ENCODE assay signal across 14 cellular contexts in the genomic region with DNA sequence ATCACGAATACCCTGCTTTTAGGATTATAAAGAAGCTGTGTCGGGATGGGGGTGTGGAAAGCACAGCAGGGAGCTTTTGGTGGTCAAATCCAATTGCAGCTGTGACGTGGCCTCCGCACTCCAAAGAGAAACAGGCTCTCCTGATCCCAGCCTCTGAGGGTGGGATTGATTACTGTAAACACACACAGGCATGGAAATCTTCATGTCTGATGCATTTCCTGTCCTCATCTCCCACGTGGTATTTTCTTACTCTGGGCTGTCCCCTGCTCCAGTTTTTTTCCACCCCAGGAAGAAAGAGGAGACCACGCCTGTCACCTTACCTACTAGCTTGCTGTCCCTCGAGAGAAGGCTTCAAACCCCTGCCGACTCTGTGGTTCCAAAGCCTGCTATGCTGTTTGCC. TPM values are rescaled to one million over a fixed set of nuclear protein-coding genes. Genes with fewer than 3 reads are reported as not detected.
DNase-seq lines count a peak whose midpoint lies in the region; ATAC-seq, FAIRE-seq and TF ChIP-seq lines count a peak whose summit lies in the region.
"Had no signal": no experiment of that assay in that cellular context is flagged by ENCODE, and none has a peak within 500 bp of the region (broad histone marks: within the 10 kb centered on the region; RNA-seq: fewer than 3 reads in every experiment).

No MANE protein-coding gene starts in this region.

- H3K9me3 ChIP-seq in right lobe of liver (no peaks in the 10 kb centered on the region), HepG2 (ENCODE audit: low read length) (no peaks in the 10 kb centered on the region), upper lobe of right lung (no peaks in the 10 kb centered on the region)
- H3K9me3 ChIP-seq: BE2C had no signal

- H3K36me3 Mint-ChIP-seq in natural killer cell, result no peaks in the 10 kb centered on the region
- H3K36me3 Mint-ChIP-seq: stimulated activated naive B cell treated with anti-CD40 and anti-IgM and Interleukin-4, amounts not matched to agents 10 μg/mL and 1 μg/mL and 100 μg/mL, for 72 hours had no signal

- H3K27me3 Mint-ChIP-seq in natural killer cell (ENCODE audit: low read depth in 2 of 2), result peaks cover 2 to 8% of the 10 kb centered on the region in 2 donors

- no peak overlapping the region for H3K4me3 ChIP-seq in right lobe of liver
- no peak overlapping the region for H3K4me3 ChIP-seq in HepG2 (replicated peaks in 1 of 3; ENCODE audit: insufficient read depth in 1 of 3, low read depth in 2 of 3, low read length in 3 of 3)
- H3K4me3 ChIP-seq in astrocyte of the spinal cord (ENCODE audit: low read depth, low read length), result no peak overlapping the region
- H3K4me3 ChIP-seq in upper lobe of right lung, result no peak overlapping the region

- no peaks in the 10 kb centered on the region for H3K79me2 ChIP-seq in HepG2 (ENCODE audit: insufficient read depth, low read length)

- H3K27me3 ChIP-seq in right lobe of liver (no peaks in the 10 kb centered on the region), HepG2 (ENCODE audit: control insufficient read depth in 1 of 2, insufficient read depth in 2 of 2, low read length in 2 of 2) (no peaks in the 10 kb centered on the region; a peak in 1 of 5 replicates), upper lobe of right lung (no peaks in the 10 kb centered on the region)
- H3K27me3 ChIP-seq: BE2C had no signal

- FAIRE-seq in HepG2 (lab: Jason Lieb, UNC), result no peak
- FAIRE-seq: TTC549 had no signal

- TF ChIP-seq RAD21 in HepG2 (CRISPR knock-in tag; IDR thresholded peaks at IDR 0.05), result no peak

- H3K4me3 Mint-ChIP-seq in natural killer cell, result no peak overlapping the region
- H3K4me3 Mint-ChIP-seq: stimulated activated naive B cell treated with anti-CD40 and anti-IgM and Interleukin-4, amounts not matched to agents 10 μg/mL and 1 μg/mL and 100 μg/mL, for 72 hours had no signal

- peaks cover 0 to 18% (median 7%) of the 10 kb centered on the region in 4 donors for H3K4me1 ChIP-seq in right lobe of liver
- no peaks in the 10 kb centered on the region for H3K4me1 ChIP-seq in HepG2 (ENCODE audit: insufficient read depth, low read length)
- H3K4me1 ChIP-seq in upper lobe of right lung, result no peaks in the 10 kb centered on the region
- H3K4me1 ChIP-seq: BE2C had no signal

- POLR2A ChIA-PET in HepG2 (lab: Yijun Ruan, JAX), result no interaction called here

- WGBS in right lobe of liver (ENCODE audit: insufficient coverage, low coverage, low lambda C conversion rate, missing lambda C conversion rate), result 77% methylated on average over 6 of the region's 8 CpGs
- WGBS in HepG2 (ENCODE audit: low lambda C conversion rate), result 32% methylated on average over 8 of the region's 8 CpGs

- H3K9ac ChIP-seq in HepG2 (ENCODE audit: insufficient read depth, low read depth, low read length), result no peak overlapping the region

- no peak overlapping the region for H3K27ac Mint-ChIP-seq in natural killer cell
- H3K27ac Mint-ChIP-seq: stimulated activated naive B cell treated with anti-CD40 and anti-IgM and Interleukin-4, amounts not matched to agents 10 μg/mL and 1 μg/mL and 100 μg/mL, for 72 hours had no signal

- CTCF ChIA-PET in HepG2 (lab: Yijun Ruan, JAX; ENCODE audit: low intra/inter-chr PET ratio, low total read pairs), result no interaction called here

- TF ChIP-seq CTCF in right lobe of liver (IDR thresholded peaks at IDR 0.05) (no peak), HepG2 (CRISPR knock-in tag; IDR thresholded peaks at IDR 0.05) (no peak), astrocyte of the spinal cord (IDR thresholded peaks at IDR 0.05; ENCODE audit: low read depth, low read length) (no peak), upper lobe of right lung (IDR thresholded peaks at IDR 0.05) (no peak), natural killer cell (IDR thresholded peaks at IDR 0.05) (no peak)

- H4K20me1 ChIP-seq in HepG2 (ENCODE audit: insufficient read depth, low read length), result no peaks in the 10 kb centered on the region

- ATAC-seq in right lobe of liver, result peak; percentile 15 to 50 (median 24)
- ATAC-seq in HepG2, result no peak
- ATAC-seq in upper lobe of right lung, result peak; percentile 33
- no peak for ATAC-seq in natural killer cell
- ATAC-seq: stimulated activated naive B cell treated with anti-CD40 and anti-IgM and Interleukin-4, amounts not matched to agents 10 μg/mL and 1 μg/mL and 100 μg/mL, for 72 hours had no signal

- no peak overlapping the region for H3K4me2 ChIP-seq in HepG2 (ENCODE audit: low read depth, low read length)

- TF ChIP-seq POLR2A in right lobe of liver (IDR thresholded peaks at IDR 0.05), result no peak
- TF ChIP-seq POLR2A in HepG2 (IDR thresholded peaks at IDR 0.05; ENCODE audit: insufficient read depth in 1 of 2, low read depth in 2 of 2, low read length in 2 of 2), result no peak

- no peaks in the 10 kb centered on the region for H3K4me1 Mint-ChIP-seq in natural killer cell
- H3K4me1 Mint-ChIP-seq: stimulated activated naive B cell treated with anti-CD40 and anti-IgM and Interleukin-4, amounts not matched to agents 10 μg/mL and 1 μg/mL and 100 μg/mL, for 72 hours had no signal

- intact Hi-C loops in right lobe of liver (cut with DNase I) (no loop called here), HepG2 (cut with micrococcal nuclease; ENCODE audit: unreplicated experiment) (no loop called here), upper lobe of right lung (cut with DNase I) (no loop called here), natural killer cell (cut with micrococcal nuclease) (no loop called here)

- in situ Hi-C loops in HepG2 (cut with HindIII; ENCODE audit: extremely low pct_ligation_motif_present, low pct_unique_long_range_greater_than_20kb), result no loop called here
- in situ Hi-C loops in astrocyte of the spinal cord (cut with HindIII; ENCODE audit: low sequenced_read_pairs), result no loop called here

- H3K9me3 Mint-ChIP-seq in natural killer cell, result no peaks in the 10 kb centered on the region
- H3K9me3 Mint-ChIP-seq: stimulated activated naive B cell treated with anti-CD40 and anti-IgM and Interleukin-4, amounts not matched to agents 10 μg/mL and 1 μg/mL and 100 μg/mL, for 72 hours had no signal

- H3K36me3 ChIP-seq in right lobe of liver, result peaks cover 0 to 2% (median 0%) of the 10 kb centered on the region in 4 donors
- no peaks in the 10 kb centered on the region for H3K36me3 ChIP-seq in HepG2 (replicated peaks in 1 of 2; ENCODE audit: control insufficient read depth in 1 of 2, insufficient read depth in 2 of 2, low read length in 2 of 2)
- H3K36me3 ChIP-seq in upper lobe of right lung, result no peaks in the 10 kb centered on the region
- H3K36me3 ChIP-seq: BE2C had no signal

- TF ChIP-seq EP300 in HepG2 (IDR thresholded peaks at IDR 0.05; ENCODE audit: low read depth in 2 of 2, low read length in 2 of 2), result no peak
- no peak for TF ChIP-seq EP300 in HepG2 (CRISPR knock-in tag; IDR thresholded peaks at IDR 0.05; ENCODE audit: borderline replicate concordance)

- no TSS peak for BruUV-seq in HepG2 (replicated peaks; lab: Mats Ljungman, UMichigan)

- H2AFZ ChIP-seq in HepG2 (ENCODE audit: low read length), result no peak overlapping the region

- DNase-seq in right lobe of liver (no peak), HepG2 (ENCODE audit: low spot score) (no peak), astrocyte of the spinal cord (ENCODE audit: low read depth, low spot score) (peak; percentile 74), left kidney (ENCODE audit: low read depth, low spot score) (peak; percentile 82), upper lobe of right lung (no peak), cerebellum (ENCODE audit: low spot score) (no peak), natural killer cell (no peak)
- DNase-seq in activated T-cell treated with anti-CD3 and anti-CD28 coated beads, Interleukin-2, amount 50 U/mL, for 1 hour, result no peak
- DNase-seq: BE2C; central memory CD4-positive, alpha-beta T cell; GOT3; stimulated activated CD4-positive, alpha-beta T cell treated with anti-CD3 and anti-CD28 coated beads, Interleukin-4, amount 100 ng/mL, for 4 hours; stimulated activated naive B cell treated with anti-CD40 and anti-IgM and Interleukin-4, amounts not matched to agents 10 μg/mL and 1 μg/mL and 100 μg/mL, for 72 hours had no signal

- H3K27ac ChIP-seq in right lobe of liver (peak overlapping the region in 2 of 3 donors; percentile 20 to 27), HepG2 (ENCODE audit: extremely low read length, insufficient read depth, low read length) (no peak overlapping the region), upper lobe of right lung (no peak overlapping the region)

TF ChIP-seq in HepG2, 621 proteins besides CTCF, POLR2A, EP300 and RAD21 (continues in another document):
- TF ChIP-seq CBX5 (CRISPR knock-in tag; IDR thresholded peaks at IDR 0.05; ENCODE audit: borderline replicate concordance) (no peak), CENPX (CRISPR knock-in tag; IDR thresholded peaks at IDR 0.05) (no peak), MIER3 (CRISPR knock-in tag; IDR thresholded peaks at IDR 0.05; ENCODE audit: borderline replicate concordance) (no peak)

RNA-seq across cellular contexts. Expression of a gene that starts 22.7 kb away (rescaled TPM):
- total RNA-seq in right lobe of liver, result 100 to 1,000 TPM in 1 of 6 experiments, 10 to 100 TPM in 5; 19.5 to 101 (median 54.1) TPM
- total RNA-seq in HepG2 (2016; rRNA removed; fragmentation: Illumina TruSeq; extraction: Trizol), result not detected in 2 replicates
- total RNA-seq in HepG2 (2016; cell fraction: cytosol; rRNA removed; fragmentation: Illumina TruSeq; extraction: Trizol; ENCODE audit: low read depth), result not detected in 2 replicates
- not detected in 2 replicates for total RNA-seq in HepG2 (2016; cell fraction: insoluble cytoplasmic fraction; rRNA removed; fragmentation: Illumina TruSeq; extraction: Trizol)
- total RNA-seq in HepG2 (2016; cell fraction: membrane; rRNA removed; fragmentation: Illumina TruSeq; extraction: Trizol), result not detected in 2 replicates
- total RNA-seq in HepG2 (2016; cell fraction: nucleus; rRNA removed; fragmentation: Illumina TruSeq; extraction: Trizol), result not detected in 2 replicates
- 0.04 and 0.08 TPM in 2 replicates for polyA plus RNA-seq in HepG2 (2011; rRNA removed)
- 0.07 and 0.08 TPM in 2 replicates for polyA plus RNA-seq in HepG2 (2011; cell fraction: cytosol; rRNA removed)
- not detected in 2 replicates for polyA plus RNA-seq in HepG2 (2011; cell fraction: nucleus; rRNA removed)
- not detected in 2 replicates for polyA plus RNA-seq in HepG2 (2012)
- not detected in 2 replicates for polyA plus RNA-seq in HepG2 (2016; cell fraction: cytosol; fragmentation: Illumina TruSeq; extraction: Trizol; ENCODE audit: low read depth)
- polyA plus RNA-seq in HepG2 (2016; cell fraction: insoluble cytoplasmic fraction; fragmentation: Illumina TruSeq; extraction: Trizol; ENCODE audit: low read depth), result not detected in 2 replicates
- polyA plus RNA-seq in HepG2 (2016; cell fraction: membrane; fragmentation: Illumina TruSeq; extraction: Trizol; ENCODE audit: low read depth), result not detected in 2 replicates
- not detected in 2 replicates for polyA plus RNA-seq in HepG2 (2016; cell fraction: nucleus; fragmentation: Illumina TruSeq; extraction: Trizol; ENCODE audit: insufficient read depth, low read depth)
- 0.82 TPM in 1 of 2 replicates, not detected in the other for polyA minus RNA-seq in HepG2 (2011; rRNA and poly(A)+ RNA removed; ENCODE audit: low replicate concordance)
- not detected in 2 replicates for polyA minus RNA-seq in HepG2 (2011; cell fraction: cytosol; rRNA and poly(A)+ RNA removed)
- polyA minus RNA-seq in HepG2 (2011; cell fraction: nucleus; rRNA and poly(A)+ RNA removed), result 0.62 and 0.64 TPM in 2 replicates
- total RNA-seq in upper lobe of right lung, result 21.2 TPM
- 80.7 TPM for total RNA-seq in cerebellum
- total RNA-seq in natural killer cell, result 1 to 10 TPM in 1 of 3 donors, under 1 TPM in 2; 0.49 to 1.3 (median 0.50) TPM

Comparison
In these comparisons a context has a peak if more than half of its experiments do, and no peak if none do; other contexts are left out.
1. ATAC-seq: peak in right lobe of liver (4 of 4) and upper lobe of right lung (single experiment); none in HepG2 (single experiment) and natural killer cell (0 of 3).
2. H3K27ac ChIP-seq: peak in right lobe of liver (2 of 3); none in HepG2 (single experiment) and upper lobe of right lung (single experiment).
3. DNase-seq: peak in astrocyte of the spinal cord (single experiment) and left kidney (single experiment); none in right lobe of liver (0 of 3), HepG2 (single experiment), upper lobe of right lung (single experiment), cerebellum (single experiment), natural killer cell (single experiment) and activated T-cell treated with anti-CD3 and anti-CD28 coated beads, Interleukin-2, amount 50 U/mL, for 1 hour (single experiment).